ENCODE assay signal across 18 cellular contexts in genomic region chr10:93393231-93393630, GRCh38.
"Had no signal": no experiment of that assay in that cellular context is flagged by ENCODE, and none has a peak within 500 bp of the region (broad histone marks: within the 10 kb centered on the region; RNA-seq: fewer than 3 reads in every experiment).

No MANE protein-coding gene starts in this region.

- H3K9me3 ChIP-seq: adrenal gland, lower lobe of right lung, thyroid gland had no signal

- H3K9me3 Mint-ChIP-seq: activated naive CD4-positive, alpha-beta T cell treated with anti-CD3 and anti-CD28 coated beads, Interleukin-2, amount 50 U/mL, for 24 hours; stimulated activated memory B cell treated with anti-CD40 and anti-IgM and Interleukin-4, amounts not matched to agents 10 μg/mL and 1 μg/mL and 100 μg/mL, for 72 hours had no signal

- H3K27ac Mint-ChIP-seq: activated naive CD4-positive, alpha-beta T cell treated with anti-CD3 and anti-CD28 coated beads, Interleukin-2, amount 50 U/mL, for 24 hours; progenitor cell of endocrine pancreas; stimulated activated memory B cell treated with anti-CD40 and anti-IgM and Interleukin-4, amounts not matched to agents 10 μg/mL and 1 μg/mL and 100 μg/mL, for 72 hours had no signal

- FAIRE-seq: urothelium cell line had no signal

- H3K4me3 Mint-ChIP-seq: activated naive CD4-positive, alpha-beta T cell treated with anti-CD3 and anti-CD28 coated beads, Interleukin-2, amount 50 U/mL, for 24 hours; naive thymus-derived CD4-positive, alpha-beta T cell; stimulated activated memory B cell treated with anti-CD40 and anti-IgM and Interleukin-4, amounts not matched to agents 10 μg/mL and 1 μg/mL and 100 μg/mL, for 72 hours had no signal

- H3K4me3 ChIP-seq: adrenal gland, coronary artery, lower lobe of right lung, thyroid gland had no signal

- ATAC-seq: lower lobe of right lung; naive thymus-derived CD4-positive, alpha-beta T cell; stimulated activated memory B cell treated with anti-CD40 and anti-IgM and Interleukin-4, amounts not matched to agents 10 μg/mL and 1 μg/mL and 100 μg/mL, for 72 hours had no signal

- H3K27ac ChIP-seq: adrenal gland, lower lobe of right lung, thyroid gland, WERI-Rb-1 had no signal

- DNase-seq: activated CD4-positive, alpha-beta T cell treated with anti-CD3 and anti-CD28 coated beads, Interleukin-2, amount 50 U/mL, for 48 hours; activated T-cell treated with anti-CD3 and anti-CD28 coated beads, Interleukin-2, amount 50 U/mL, for 1 hour; adrenal gland; central memory CD4-positive, alpha-beta T cell; effector CD4-positive, alpha-beta T cell; foreskin fibroblast; kidney glomerular epithelial cell; lower lobe of right lung; naive thymus-derived CD4-positive, alpha-beta T cell; nucleus accumbens; stimulated activated CD4-positive, alpha-beta T cell treated with anti-CD3 and anti-CD28 coated beads, Interleukin-2, amount 100 ng/mL, for 48 hours; thyroid gland; WERI-Rb-1 had no signal

- H3K36me3 ChIP-seq: thyroid gland, WERI-Rb-1 had no signal

- H3K36me3 Mint-ChIP-seq: stimulated activated memory B cell treated with anti-CD40 and anti-IgM and Interleukin-4, amounts not matched to agents 10 μg/mL and 1 μg/mL and 100 μg/mL, for 72 hours had no signal

- H3K27me3 ChIP-seq: adrenal gland, thyroid gland had no signal

- H3K27me3 Mint-ChIP-seq: progenitor cell of endocrine pancreas; stimulated activated memory B cell treated with anti-CD40 and anti-IgM and Interleukin-4, amounts not matched to agents 10 μg/mL and 1 μg/mL and 100 μg/mL, for 72 hours had no signal
